In genomic region chr6:129893513-129894098, GRCh38 we compare ENCODE assay signal across 11 cellular contexts. TPM values are rescaled to one million over a fixed set of nuclear protein-coding genes. Genes with fewer than 3 reads are reported as not detected.
DNase-seq lines count a peak whose midpoint lies in the region; ATAC-seq and TF ChIP-seq lines count a peak whose summit lies in the region.
"Had no signal": no experiment of that assay in that cellular context is flagged by ENCODE, and none has a peak within 500 bp of the region (broad histone marks: within the 10 kb centered on the region; RNA-seq: fewer than 3 reads in every experiment).

No MANE protein-coding gene starts in this region.

- H3K27me3 Mint-ChIP-seq in neural crest cell (ENCODE audit: low read depth), result no peaks in the 10 kb centered on the region

- DNase-seq in GM03348 (ENCODE audit: low spot score) (peak; percentile 25), dermis blood vessel endothelial cell (peak; percentile 60), neural crest cell (ENCODE audit: low read depth, low spot score) (no peak), NCI-H2227 treated with DMSO at 0.1 percent for 48 hours (lab: John Stamatoyannopoulos, UW) (no peak), NCI-H1048 (lab: John Stamatoyannopoulos, UW) (no peak)
- DNase-seq: activated naive CD4-positive, alpha-beta T cell treated with Interleukin-2 at 50 U/mL for 16 hours; NCI-H774 had no signal

- TF ChIP-seq CTCF in LNCAP (IDR thresholded peaks at IDR 0.05) (peak; percentile 65), neural crest cell (conservative IDR thresholded peaks at IDR 0.05) (peak; percentile 55)

- ATAC-seq in esophagus mucosa (no peak), HG03520 (IDR thresholded peaks at IDR 0.05; ENCODE audit: unreplicated experiment) (no peak)

- H3K36me3 Mint-ChIP-seq in neural crest cell (ENCODE audit: low read depth), result no peaks in the 10 kb centered on the region

- no peak overlapping the region for H3K4me3 Mint-ChIP-seq in neural crest cell

- H3K27ac Mint-ChIP-seq in neural crest cell (ENCODE audit: unreplicated experiment), result no peak overlapping the region

- H3K9me3 Mint-ChIP-seq in neural crest cell, result no peaks in the 10 kb centered on the region

- no peaks in the 10 kb centered on the region for H3K4me1 Mint-ChIP-seq in neural crest cell

RNA-seq across cellular contexts. Expression of gene TMEM244, which starts 32.5 kb away (rescaled TPM):
- total RNA-seq in dermis blood vessel endothelial cell, result not detected in 2 replicates
- total RNA-seq in neural crest cell, result not detected in 2 replicates
- total RNA-seq in esophagus mucosa, result not detected
- total RNA-seq: mesenteric fat pad had no signal

Comparison
In these comparisons a context has a peak if more than half of its experiments do, and no peak if none do; other contexts are left out.
1. DNase-seq: peak in GM03348 (single experiment) and dermis blood vessel endothelial cell (single experiment); none in neural crest cell (single experiment), NCI-H2227 treated with DMSO at 0.1 percent for 48 hours (single experiment) and NCI-H1048 (single experiment).